1 cellular context compared by ENCODE assay signal in the genomic region with DNA sequence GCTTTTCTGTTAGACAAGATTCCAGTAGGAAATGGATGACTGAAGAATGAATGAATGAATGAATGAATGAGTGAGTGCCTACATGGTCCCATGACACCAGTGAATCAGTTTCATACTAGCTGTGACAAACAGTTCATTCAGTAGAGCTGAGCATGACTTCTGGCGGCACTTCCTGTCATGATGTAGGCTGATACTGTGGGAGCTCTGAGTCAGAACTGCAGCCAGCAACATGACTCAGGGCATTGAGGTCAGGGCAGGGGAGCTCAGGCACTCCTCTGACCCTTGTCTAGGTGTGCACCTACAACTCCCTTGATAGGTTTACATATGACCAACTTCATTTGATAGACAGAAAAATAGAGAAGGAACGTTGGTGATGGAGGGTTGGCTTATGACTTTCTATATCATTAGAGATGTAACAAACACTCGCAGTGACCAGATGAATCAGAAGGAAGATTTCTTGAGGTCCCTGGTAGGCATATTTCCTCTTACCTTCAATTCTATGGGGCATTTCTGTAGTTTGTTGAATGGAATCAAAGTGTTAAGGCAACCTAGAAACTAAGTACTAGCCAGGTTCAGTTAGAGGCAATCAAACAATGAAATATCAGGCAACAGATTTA.
TF ChIP-seq lines count a peak whose summit lies in the region.

No MANE protein-coding gene starts in this region.

TF ChIP-seq in HepG2, 621 proteins besides CTCF, POLR2A, EP300 and RAD21 (continued from another document and continues in another):
- TF ChIP-seq, protein P1, sequence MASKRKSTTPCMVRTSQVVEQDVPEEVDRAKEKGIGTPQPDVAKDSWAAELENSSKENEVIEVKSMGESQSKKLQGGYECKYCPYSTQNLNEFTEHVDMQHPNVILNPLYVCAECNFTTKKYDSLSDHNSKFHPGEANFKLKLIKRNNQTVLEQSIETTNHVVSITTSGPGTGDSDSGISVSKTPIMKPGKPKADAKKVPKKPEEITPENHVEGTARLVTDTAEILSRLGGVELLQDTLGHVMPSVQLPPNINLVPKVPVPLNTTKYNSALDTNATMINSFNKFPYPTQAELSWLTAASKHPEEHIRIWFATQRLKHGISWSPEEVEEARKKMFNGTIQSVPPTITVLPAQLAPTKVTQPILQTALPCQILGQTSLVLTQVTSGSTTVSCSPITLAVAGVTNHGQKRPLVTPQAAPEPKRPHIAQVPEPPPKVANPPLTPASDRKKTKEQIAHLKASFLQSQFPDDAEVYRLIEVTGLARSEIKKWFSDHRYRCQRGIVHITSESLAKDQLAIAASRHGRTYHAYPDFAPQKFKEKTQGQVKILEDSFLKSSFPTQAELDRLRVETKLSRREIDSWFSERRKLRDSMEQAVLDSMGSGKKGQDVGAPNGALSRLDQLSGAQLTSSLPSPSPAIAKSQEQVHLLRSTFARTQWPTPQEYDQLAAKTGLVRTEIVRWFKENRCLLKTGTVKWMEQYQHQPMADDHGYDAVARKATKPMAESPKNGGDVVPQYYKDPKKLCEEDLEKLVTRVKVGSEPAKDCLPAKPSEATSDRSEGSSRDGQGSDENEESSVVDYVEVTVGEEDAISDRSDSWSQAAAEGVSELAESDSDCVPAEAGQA (IDR thresholded peaks at IDR 0.05; ENCODE audit: low read depth): no peak
- TF ChIP-seq, protein P1 (CRISPR knock-in tag; IDR thresholded peaks at IDR 0.05; ENCODE audit: borderline replicate concordance): no peak
- TF ChIP-seq ZKSCAN5 (CRISPR knock-in tag; IDR thresholded peaks at IDR 0.05) (no peak), FOSL1 (CRISPR knock-in tag; IDR thresholded peaks at IDR 0.05; ENCODE audit: borderline replicate concordance) (peak; percentile 64; the same call in 1 of the 2 replicates), SYNCRIP (IDR thresholded peaks at IDR 0.05; ENCODE audit: insufficient read depth, low read depth, low read length) (no peak), ZNF354B (CRISPR knock-in tag; IDR thresholded peaks at IDR 0.05) (no peak), CEBPG (CRISPR knock-in tag; IDR thresholded peaks at IDR 0.05) (peak; percentile 41; the same call in 1 of the 2 replicates), ZNF563 (CRISPR knock-in tag; IDR thresholded peaks at IDR 0.05) (no peak), MED13 (CRISPR knock-in tag; IDR thresholded peaks at IDR 0.05) (no peak), ZNF557 (CRISPR knock-in tag; IDR thresholded peaks at IDR 0.05) (no peak), KAT2B (IDR thresholded peaks at IDR 0.05; ENCODE audit: borderline replicate concordance, low read depth, low read length) (no peak), ZNF350 (CRISPR knock-in tag; IDR thresholded peaks at IDR 0.05; ENCODE audit: borderline replicate concordance, low read depth) (no peak), SMARCE1 (IDR thresholded peaks at IDR 0.05; ENCODE audit: borderline replicate concordance) (no peak), ZNF17 (CRISPR knock-in tag; IDR thresholded peaks at IDR 0.05) (no peak), IRF2 (CRISPR knock-in tag; IDR thresholded peaks at IDR 0.05) (peak; percentile 93), MYC (CRISPR knock-in tag; IDR thresholded peaks at IDR 0.05; ENCODE audit: borderline replicate concordance) (no peak), ZNF256 (CRISPR knock-in tag; conservative IDR thresholded peaks at IDR 0.05) (no peak), ZNF101 (CRISPR knock-in tag; IDR thresholded peaks at IDR 0.05; ENCODE audit: borderline replicate concordance, low read depth) (no peak), MAFF (IDR thresholded peaks at IDR 0.05; ENCODE audit: low read depth, low read length) (peak; percentile 83), FOXA3 (CRISPR knock-in tag; IDR thresholded peaks at IDR 0.05) (peak; percentile 78), ZNF816 (CRISPR knock-in tag; IDR thresholded peaks at IDR 0.05; ENCODE audit: borderline replicate concordance) (no peak), BRCA1 (CRISPR knock-in tag; IDR thresholded peaks at IDR 0.05) (no peak), ATF7-NPFF (CRISPR knock-in tag; IDR thresholded peaks at IDR 0.05; ENCODE audit: low read depth) (no peak), RELA (CRISPR knock-in tag; IDR thresholded peaks at IDR 0.05) (no peak), NFE2 (CRISPR knock-in tag; IDR thresholded peaks at IDR 0.05) (peak; percentile 65; the same call in 1 of the 2 replicates), SKI (IDR thresholded peaks at IDR 0.05; ENCODE audit: partially characterized antibody) (no peak), RXRB (CRISPR knock-in tag; IDR thresholded peaks at IDR 0.05; ENCODE audit: borderline replicate concordance) (peak; percentile 91), ATF7 (IDR thresholded peaks at IDR 0.05) (no peak), ATF7 (CRISPR knock-in tag; IDR thresholded peaks at IDR 0.05) (no peak), THAP11 (CRISPR knock-in tag; IDR thresholded peaks at IDR 0.05) (peak; percentile 43; the same call in 1 of the 2 replicates), ZNF460 (CRISPR knock-in tag; IDR thresholded peaks at IDR 0.05; ENCODE audit: borderline replicate concordance) (no peak), ZNF431 (CRISPR knock-in tag; IDR thresholded peaks at IDR 0.05; ENCODE audit: borderline replicate concordance, low read depth) (no peak), ZNF703 (CRISPR knock-in tag; IDR thresholded peaks at IDR 0.05; ENCODE audit: borderline replicate concordance) (no peak), NFYB (CRISPR knock-in tag; IDR thresholded peaks at IDR 0.05) (no peak), ZNF841 (CRISPR knock-in tag; IDR thresholded peaks at IDR 0.05; ENCODE audit: borderline replicate concordance) (no peak), TBX3 (IDR thresholded peaks at IDR 0.05; ENCODE audit: borderline replicate concordance) (no peak), ZNF572 (CRISPR knock-in tag; IDR thresholded peaks at IDR 0.05) (no peak), PLSCR1 (CRISPR knock-in tag; IDR thresholded peaks at IDR 0.05; ENCODE audit: borderline replicate concordance) (no peak)
- TF ChIP-seq, protein P2, sequence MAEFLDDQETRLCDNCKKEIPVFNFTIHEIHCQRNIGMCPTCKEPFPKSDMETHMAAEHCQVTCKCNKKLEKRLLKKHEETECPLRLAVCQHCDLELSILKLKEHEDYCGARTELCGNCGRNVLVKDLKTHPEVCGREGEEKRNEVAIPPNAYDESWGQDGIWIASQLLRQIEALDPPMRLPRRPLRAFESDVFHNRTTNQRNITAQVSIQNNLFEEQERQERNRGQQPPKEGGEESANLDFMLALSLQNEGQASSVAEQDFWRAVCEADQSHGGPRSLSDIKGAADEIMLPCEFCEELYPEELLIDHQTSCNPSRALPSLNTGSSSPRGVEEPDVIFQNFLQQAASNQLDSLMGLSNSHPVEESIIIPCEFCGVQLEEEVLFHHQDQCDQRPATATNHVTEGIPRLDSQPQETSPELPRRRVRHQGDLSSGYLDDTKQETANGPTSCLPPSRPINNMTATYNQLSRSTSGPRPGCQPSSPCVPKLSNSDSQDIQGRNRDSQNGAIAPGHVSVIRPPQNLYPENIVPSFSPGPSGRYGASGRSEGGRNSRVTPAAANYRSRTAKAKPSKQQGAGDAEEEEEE (CRISPR knock-in tag; IDR thresholded peaks at IDR 0.05; ENCODE audit: borderline replicate concordance): no peak
- TF ChIP-seq, protein P3, sequence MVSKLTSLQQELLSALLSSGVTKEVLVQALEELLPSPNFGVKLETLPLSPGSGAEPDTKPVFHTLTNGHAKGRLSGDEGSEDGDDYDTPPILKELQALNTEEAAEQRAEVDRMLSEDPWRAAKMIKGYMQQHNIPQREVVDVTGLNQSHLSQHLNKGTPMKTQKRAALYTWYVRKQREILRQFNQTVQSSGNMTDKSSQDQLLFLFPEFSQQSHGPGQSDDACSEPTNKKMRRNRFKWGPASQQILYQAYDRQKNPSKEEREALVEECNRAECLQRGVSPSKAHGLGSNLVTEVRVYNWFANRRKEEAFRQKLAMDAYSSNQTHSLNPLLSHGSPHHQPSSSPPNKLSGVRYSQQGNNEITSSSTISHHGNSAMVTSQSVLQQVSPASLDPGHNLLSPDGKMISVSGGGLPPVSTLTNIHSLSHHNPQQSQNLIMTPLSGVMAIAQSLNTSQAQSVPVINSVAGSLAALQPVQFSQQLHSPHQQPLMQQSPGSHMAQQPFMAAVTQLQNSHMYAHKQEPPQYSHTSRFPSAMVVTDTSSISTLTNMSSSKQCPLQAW (CRISPR knock-in tag; IDR thresholded peaks at IDR 0.05): no peak
- TF ChIP-seq, protein P4, sequence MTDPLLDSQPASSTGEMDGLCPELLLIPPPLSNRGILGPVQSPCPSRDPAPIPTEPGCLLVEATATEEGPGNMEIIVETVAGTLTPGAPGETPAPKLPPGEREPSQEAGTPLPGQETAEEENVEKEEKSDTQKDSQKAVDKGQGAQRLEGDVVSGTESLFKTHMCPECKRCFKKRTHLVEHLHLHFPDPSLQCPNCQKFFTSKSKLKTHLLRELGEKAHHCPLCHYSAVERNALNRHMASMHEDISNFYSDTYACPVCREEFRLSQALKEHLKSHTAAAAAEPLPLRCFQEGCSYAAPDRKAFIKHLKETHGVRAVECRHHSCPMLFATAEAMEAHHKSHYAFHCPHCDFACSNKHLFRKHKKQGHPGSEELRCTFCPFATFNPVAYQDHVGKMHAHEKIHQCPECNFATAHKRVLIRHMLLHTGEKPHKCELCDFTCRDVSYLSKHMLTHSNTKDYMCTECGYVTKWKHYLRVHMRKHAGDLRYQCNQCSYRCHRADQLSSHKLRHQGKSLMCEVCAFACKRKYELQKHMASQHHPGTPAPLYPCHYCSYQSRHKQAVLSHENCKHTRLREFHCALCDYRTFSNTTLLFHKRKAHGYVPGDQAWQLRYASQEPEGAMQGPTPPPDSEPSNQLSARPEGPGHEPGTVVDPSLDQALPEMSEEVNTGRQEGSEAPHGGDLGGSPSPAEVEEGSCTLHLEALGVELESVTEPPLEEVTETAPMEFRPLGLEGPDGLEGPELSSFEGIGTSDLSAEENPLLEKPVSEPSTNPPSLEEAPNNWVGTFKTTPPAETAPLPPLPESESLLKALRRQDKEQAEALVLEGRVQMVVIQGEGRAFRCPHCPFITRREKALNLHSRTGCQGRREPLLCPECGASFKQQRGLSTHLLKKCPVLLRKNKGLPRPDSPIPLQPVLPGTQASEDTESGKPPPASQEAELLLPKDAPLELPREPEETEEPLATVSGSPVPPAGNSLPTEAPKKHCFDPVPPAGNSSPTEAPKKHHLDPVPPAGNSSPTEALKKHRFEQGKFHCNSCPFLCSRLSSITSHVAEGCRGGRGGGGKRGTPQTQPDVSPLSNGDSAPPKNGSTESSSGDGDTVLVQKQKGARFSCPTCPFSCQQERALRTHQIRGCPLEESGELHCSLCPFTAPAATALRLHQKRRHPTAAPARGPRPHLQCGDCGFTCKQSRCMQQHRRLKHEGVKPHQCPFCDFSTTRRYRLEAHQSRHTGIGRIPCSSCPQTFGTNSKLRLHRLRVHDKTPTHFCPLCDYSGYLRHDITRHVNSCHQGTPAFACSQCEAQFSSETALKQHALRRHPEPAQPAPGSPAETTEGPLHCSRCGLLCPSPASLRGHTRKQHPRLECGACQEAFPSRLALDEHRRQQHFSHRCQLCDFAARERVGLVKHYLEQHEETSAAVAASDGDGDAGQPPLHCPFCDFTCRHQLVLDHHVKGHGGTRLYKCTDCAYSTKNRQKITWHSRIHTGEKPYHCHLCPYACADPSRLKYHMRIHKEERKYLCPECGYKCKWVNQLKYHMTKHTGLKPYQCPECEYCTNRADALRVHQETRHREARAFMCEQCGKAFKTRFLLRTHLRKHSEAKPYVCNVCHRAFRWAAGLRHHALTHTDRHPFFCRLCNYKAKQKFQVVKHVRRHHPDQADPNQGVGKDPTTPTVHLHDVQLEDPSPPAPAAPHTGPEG (CRISPR knock-in tag; IDR thresholded peaks at IDR 0.05): no peak
- TF ChIP-seq, protein P5, sequence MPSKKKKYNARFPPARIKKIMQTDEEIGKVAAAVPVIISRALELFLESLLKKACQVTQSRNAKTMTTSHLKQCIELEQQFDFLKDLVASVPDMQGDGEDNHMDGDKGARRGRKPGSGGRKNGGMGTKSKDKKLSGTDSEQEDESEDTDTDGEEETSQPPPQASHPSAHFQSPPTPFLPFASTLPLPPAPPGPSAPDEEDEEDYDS (CRISPR knock-in tag; IDR thresholded peaks at IDR 0.05): peak; percentile 51; the same call in 1 of the 2 replicates
- TF ChIP-seq, protein P6, sequence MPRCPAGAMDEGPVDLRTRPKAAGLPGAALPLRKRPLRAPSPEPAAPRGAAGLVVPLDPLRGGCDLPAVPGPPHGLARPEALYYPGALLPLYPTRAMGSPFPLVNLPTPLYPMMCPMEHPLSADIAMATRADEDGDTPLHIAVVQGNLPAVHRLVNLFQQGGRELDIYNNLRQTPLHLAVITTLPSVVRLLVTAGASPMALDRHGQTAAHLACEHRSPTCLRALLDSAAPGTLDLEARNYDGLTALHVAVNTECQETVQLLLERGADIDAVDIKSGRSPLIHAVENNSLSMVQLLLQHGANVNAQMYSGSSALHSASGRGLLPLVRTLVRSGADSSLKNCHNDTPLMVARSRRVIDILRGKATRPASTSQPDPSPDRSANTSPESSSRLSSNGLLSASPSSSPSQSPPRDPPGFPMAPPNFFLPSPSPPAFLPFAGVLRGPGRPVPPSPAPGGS (CRISPR knock-in tag; IDR thresholded peaks at IDR 0.05): no peak
- TF ChIP-seq, protein P7, sequence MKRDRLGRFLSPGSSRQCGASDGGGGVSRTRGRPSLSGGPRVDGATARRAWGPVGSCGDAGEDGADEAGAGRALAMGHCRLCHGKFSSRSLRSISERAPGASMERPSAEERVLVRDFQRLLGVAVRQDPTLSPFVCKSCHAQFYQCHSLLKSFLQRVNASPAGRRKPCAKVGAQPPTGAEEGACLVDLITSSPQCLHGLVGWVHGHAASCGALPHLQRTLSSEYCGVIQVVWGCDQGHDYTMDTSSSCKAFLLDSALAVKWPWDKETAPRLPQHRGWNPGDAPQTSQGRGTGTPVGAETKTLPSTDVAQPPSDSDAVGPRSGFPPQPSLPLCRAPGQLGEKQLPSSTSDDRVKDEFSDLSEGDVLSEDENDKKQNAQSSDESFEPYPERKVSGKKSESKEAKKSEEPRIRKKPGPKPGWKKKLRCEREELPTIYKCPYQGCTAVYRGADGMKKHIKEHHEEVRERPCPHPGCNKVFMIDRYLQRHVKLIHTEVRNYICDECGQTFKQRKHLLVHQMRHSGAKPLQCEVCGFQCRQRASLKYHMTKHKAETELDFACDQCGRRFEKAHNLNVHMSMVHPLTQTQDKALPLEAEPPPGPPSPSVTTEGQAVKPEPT (CRISPR knock-in tag; IDR thresholded peaks at IDR 0.05; ENCODE audit: low read depth): no peak
